30 cellular contexts compared by ENCODE assay signal in the genomic region with DNA sequence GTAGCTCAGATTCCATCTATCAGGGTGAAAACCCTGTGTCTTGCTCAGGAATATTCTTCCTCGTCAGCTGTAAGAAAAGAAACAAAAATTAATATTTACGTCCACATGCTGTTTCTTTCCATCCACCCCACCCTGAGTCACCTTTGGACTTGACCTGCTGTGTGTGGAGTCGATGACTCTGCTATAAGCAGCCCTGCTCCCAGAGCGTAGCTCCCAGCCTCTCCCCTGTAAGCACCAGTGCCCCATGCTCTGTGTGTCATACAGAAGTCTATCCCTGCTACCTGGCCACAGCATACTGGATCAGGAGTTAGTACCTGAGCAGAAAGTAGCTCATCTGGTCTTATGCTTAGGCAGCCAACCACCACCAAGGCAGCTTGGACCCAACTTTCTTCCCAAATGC.
"Had no signal": no experiment of that assay in that cellular context is flagged by ENCODE, and none has a peak within 500 bp of the region (broad histone marks: within the 10 kb centered on the region; RNA-seq: fewer than 3 reads in every experiment).

No MANE protein-coding gene starts in this region.

- FAIRE-seq: urothelium cell line had no signal

- H3K9me3 ChIP-seq: neutrophil, ovary, psoas muscle, thoracic aorta, thyroid gland, upper lobe of left lung, vagina had no signal

- H3K27ac ChIP-seq: neutrophil, ovary, parathyroid adenoma, psoas muscle, skin epidermis, thoracic aorta, thyroid gland, tibial nerve, upper lobe of left lung, vagina had no signal

- H3K4me1 Mint-ChIP-seq: nephron progenitor cell, neural crest cell had no signal

- H3K79me2 ChIP-seq: parathyroid adenoma had no signal

- H3K27me3 Mint-ChIP-seq: naive B cell had no signal

- H3K27ac Mint-ChIP-seq: naive thymus-derived CD8-positive, alpha-beta T cell; natural killer cell treated with Interleukin-12 subunit alpha and Interleukin-12 subunit beta and Interleukin-15 and Interleukin-18, amount 100 ng/mL, for 72 hours; nephron progenitor cell; progenitor cell of endocrine pancreas; stimulated activated memory B cell treated with anti-CD40 and anti-IgM and Interleukin-4, amounts not matched to agents 10 μg/mL and 1 μg/mL and 100 μg/mL, for 72 hours; stimulated activated naive CD8-positive, alpha-beta T cell treated with anti-CD3 and anti-CD28 coated beads, Interleukin-15, amount 100 ng/mL, for 72 hours had no signal

- H3K36me3 ChIP-seq: neutrophil, ovary, thoracic aorta, thyroid gland, tibial nerve, upper lobe of left lung, vagina had no signal

- H3K9ac ChIP-seq: parathyroid adenoma had no signal

- H2AFZ ChIP-seq: parathyroid adenoma had no signal

- DNase-seq: naive B cell; naive thymus-derived CD8-positive, alpha-beta T cell; nephron progenitor cell; nucleus accumbens; ovary; posterior cingulate gyrus; psoas muscle; right cardiac atrium; stimulated activated CD4-positive, alpha-beta T cell treated with anti-CD3 and anti-CD28 coated beads, Interleukin-1b, Interleukin-23, amount 100 ng/mL, for 48 hours; stimulated activated CD4-positive, alpha-beta T cell treated with anti-CD3 and anti-CD28 coated beads, Interleukin-4, amount 100 ng/mL, for 1 hour; stimulated activated CD4-positive, alpha-beta T cell treated with anti-CD3 and anti-CD28 coated beads, Interleukin-4, amount 100 ng/mL, for 4 hours; stimulated activated CD8-positive, alpha-beta memory T cell treated with anti-CD3 and anti-CD28 coated beads, Interleukin-4, amount 100 ng/mL, for 48 hours; stimulated activated naive CD4-positive, alpha-beta T cell; stimulated activated naive CD8-positive, alpha-beta T cell treated with anti-CD3 and anti-CD28 coated beads, Interleukin-15, amount 100 ng/mL, for 72 hours; stimulated activated naive CD8-positive, alpha-beta T cell treated with anti-CD3 and anti-CD28 coated beads, Interleukin-15, Interleukin-2, amounts not matched to agents 100 U/mL and 50 U/mL, for 24 hours; thyroid gland; trophoblast cell; upper lobe of left lung had no signal

- H3K4me1 ChIP-seq: parathyroid adenoma, psoas muscle, tibial nerve, upper lobe of left lung, vagina had no signal

- ATAC-seq: naive thymus-derived CD8-positive, alpha-beta T cell; psoas muscle; right cardiac atrium; sciatic nerve; stimulated activated memory B cell treated with anti-CD40 and anti-IgM and Interleukin-4, amounts not matched to agents 10 μg/mL and 1 μg/mL and 100 μg/mL, for 72 hours; stimulated activated naive CD8-positive, alpha-beta T cell treated with anti-CD3 and anti-CD28 coated beads, Interleukin-15, amount 100 ng/mL, for 72 hours; stimulated activated naive CD8-positive, alpha-beta T cell treated with anti-CD3 and anti-CD28 coated beads, Interleukin-15, Interleukin-2, amounts not matched to agents 100 U/mL and 50 U/mL, for 24 hours had no signal

- H3K9me3 Mint-ChIP-seq: natural killer cell treated with Interleukin-12 subunit alpha and Interleukin-12 subunit beta and Interleukin-15 and Interleukin-18, amount 100 ng/mL, for 72 hours; stimulated activated naive CD8-positive, alpha-beta T cell treated with anti-CD3 and anti-CD28 coated beads, Interleukin-15, amount 100 ng/mL, for 72 hours had no signal

- H3K4me3 ChIP-seq: ovary, psoas muscle, skin epidermis, thoracic aorta, thyroid gland, tibial nerve, upper lobe of left lung, vagina had no signal

- H3K4me3 Mint-ChIP-seq: naive B cell; naive thymus-derived CD8-positive, alpha-beta T cell; natural killer cell treated with Interleukin-12 subunit alpha and Interleukin-12 subunit beta and Interleukin-15 and Interleukin-18, amount 100 ng/mL, for 72 hours; nephron progenitor cell; neural crest cell; stimulated activated memory B cell treated with anti-CD40 and anti-IgM and Interleukin-4, amounts not matched to agents 10 μg/mL and 1 μg/mL and 100 μg/mL, for 72 hours; stimulated activated naive CD8-positive, alpha-beta T cell treated with anti-CD3 and anti-CD28 coated beads, Interleukin-15, amount 100 ng/mL, for 72 hours had no signal

- H3K27me3 ChIP-seq: neutrophil, ovary, thyroid gland, tibial nerve, upper lobe of left lung, vagina had no signal

- H3K36me3 Mint-ChIP-seq: naive thymus-derived CD8-positive, alpha-beta T cell; natural killer cell treated with Interleukin-12 subunit alpha and Interleukin-12 subunit beta and Interleukin-15 and Interleukin-18, amount 100 ng/mL, for 72 hours; stimulated activated memory B cell treated with anti-CD40 and anti-IgM and Interleukin-4, amounts not matched to agents 10 μg/mL and 1 μg/mL and 100 μg/mL, for 72 hours had no signal
